In the genomic region with DNA sequence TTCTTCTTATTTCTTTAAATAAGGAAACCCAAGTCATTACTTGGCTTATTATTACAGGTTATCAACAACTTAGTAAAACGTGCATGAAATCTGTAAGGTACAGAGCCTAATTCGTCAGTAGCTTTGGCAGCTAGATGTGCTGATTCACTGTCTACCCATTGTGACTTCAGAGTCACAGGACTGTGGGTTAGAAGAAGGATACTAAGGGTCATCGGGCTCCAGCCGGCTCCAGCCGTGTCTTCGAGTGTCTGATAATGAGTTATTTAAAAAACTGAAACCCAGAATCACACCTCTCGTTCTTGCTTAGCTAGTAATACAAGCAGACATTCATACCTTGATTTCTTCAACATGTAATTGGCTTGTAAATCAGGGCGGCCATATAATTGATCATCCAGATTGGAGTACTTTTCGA, we compare ENCODE assay signal across 11 cellular contexts.
A peak's percentile ranks its signal among the peaks of the same experiment; 100 is the strongest.
DNase-seq lines count a peak whose midpoint lies in the region; ATAC-seq and TF ChIP-seq lines count a peak whose summit lies in the region.
"Had no signal": no experiment of that assay in that cellular context is flagged by ENCODE, and none has a peak within 500 bp of the region (broad histone marks: within the 10 kb centered on the region; RNA-seq: fewer than 3 reads in every experiment).

No MANE protein-coding gene starts in this region.

- H3K27ac ChIP-seq in GM23338 (ENCODE audit: low read depth) (no peak overlapping the region), WERI-Rb-1 (no peak overlapping the region)
- H3K27ac ChIP-seq: body of pancreas had no signal

- H4K20me1 ChIP-seq in GM23338 (replicated peaks; ENCODE audit: insufficient read depth) = peaks cover 9% of the 10 kb centered on the region

- intact Hi-C loops in left ventricle myocardium superior (cut with micrococcal nuclease) = no loop called here
- intact Hi-C loops in sciatic nerve (cut with DNase I) = no loop called here

- no peaks in the 10 kb centered on the region for H3K36me3 ChIP-seq in GM23338 (ENCODE audit: insufficient read depth)
- no peaks in the 10 kb centered on the region for H3K36me3 ChIP-seq in adipocyte (ENCODE audit: control insufficient read depth, insufficient read depth, low read length, severe bottlenecking)
- H3K36me3 ChIP-seq in WERI-Rb-1 = no peaks in the 10 kb centered on the region

- no peak overlapping the region for H3K4me2 ChIP-seq in GM23338

- H3K4me1 ChIP-seq in GM23338 (ENCODE audit: insufficient read depth) = no peaks in the 10 kb centered on the region; the same call in 1 of the 2 replicates
- peaks cover 36% of the 10 kb centered on the region for H3K4me1 ChIP-seq in adipocyte (ENCODE audit: control insufficient read depth, insufficient read depth, low read length)
- H3K4me1 ChIP-seq: body of pancreas had no signal

- no peak overlapping the region for H3K4me3 Mint-ChIP-seq in GM23338
- H3K4me3 Mint-ChIP-seq: H9, naive B cell had no signal

- peaks cover 76% of the 10 kb centered on the region for H3K79me2 ChIP-seq in GM23338 (replicated peaks; ENCODE audit: insufficient read depth)

- H3K9me3 Mint-ChIP-seq in GM23338 = no peaks in the 10 kb centered on the region
- H3K9me3 Mint-ChIP-seq: H9 had no signal

- H3K27me3 ChIP-seq in GM23338 (ENCODE audit: insufficient read depth) (no peaks in the 10 kb centered on the region), adipocyte (replicated peaks; ENCODE audit: control insufficient read depth, insufficient read depth, low read length) (no peaks in the 10 kb centered on the region), WERI-Rb-1 (ENCODE audit: insufficient read depth, low read depth, severe bottlenecking) (no peaks in the 10 kb centered on the region)
- H3K27me3 ChIP-seq: body of pancreas had no signal

- no peaks in the 10 kb centered on the region for H3K27me3 Mint-ChIP-seq in GM23338 (ENCODE audit: insufficient read depth, low read depth, poor library complexity)
- H3K27me3 Mint-ChIP-seq: naive B cell had no signal

- no peaks in the 10 kb centered on the region for H3K36me3 Mint-ChIP-seq in GM23338 (ENCODE audit: low read depth)
- H3K36me3 Mint-ChIP-seq: naive B cell had no signal

- H3K9me3 ChIP-seq in adipocyte (ENCODE audit: control insufficient read depth, low read length) (no peaks in the 10 kb centered on the region), WERI-Rb-1 (ENCODE audit: severe bottlenecking) (no peaks in the 10 kb centered on the region)
- H3K9me3 ChIP-seq: body of pancreas had no signal

- H3K4me1 Mint-ChIP-seq in GM23338 = peaks cover 33% of the 10 kb centered on the region; the same call in 2 of the 3 replicates
- H3K4me1 Mint-ChIP-seq: naive B cell had no signal

- DNase-seq in GM23338 (ENCODE audit: low spot score) (no peak), adipocyte (ENCODE audit: low read depth) (no peak), left ventricle myocardium superior (peak; percentile 55), sciatic nerve (ENCODE audit: low spot score) (no peak), WERI-Rb-1 (no peak)
- no peak for DNase-seq in stimulated activated CD4-positive, alpha-beta T cell treated with anti-CD3 and anti-CD28 coated beads, Interleukin-15, amount 100 ng/mL, for 24 hours
- DNase-seq: H9, naive B cell had no signal

- H3K9ac ChIP-seq in adipocyte (ENCODE audit: low read length) = peak overlapping the region; percentile 58

- peaks cover 4% of the 10 kb centered on the region; the same call in 1 of the 2 replicates for H3K9me2 ChIP-seq in GM23338 (ENCODE audit: insufficient read depth)

- peak overlapping the region; percentile 91 for H3K27ac Mint-ChIP-seq in GM23338
- H3K27ac Mint-ChIP-seq: naive B cell had no signal

- no peaks in the 10 kb centered on the region for H3F3A ChIP-seq in GM23338 (replicated peaks; ENCODE audit: low read depth)

- peak; percentile 34; the same call in 1 of the 3 replicates for ATAC-seq in GM23338
- peak; percentile 84 for ATAC-seq in left ventricle myocardium superior
- ATAC-seq in sciatic nerve = peak; percentile 80
- no peak for ATAC-seq in HG02852 (IDR thresholded peaks at IDR 0.05; ENCODE audit: unreplicated experiment)
- no peak for ATAC-seq in HG02884 (IDR thresholded peaks at IDR 0.05; ENCODE audit: unreplicated experiment)
- ATAC-seq: body of pancreas had no signal

- no peak for TF ChIP-seq CTCF in GM23338 (conservative IDR thresholded peaks at IDR 0.05; ENCODE audit: low read depth in 2 of 2)
- TF ChIP-seq CTCF in WERI-Rb-1 (IDR thresholded peaks at IDR 0.05; ENCODE audit: low read depth, low read length) = no peak

- H2AFZ ChIP-seq in GM23338 = no peak overlapping the region

- H3K4me3 ChIP-seq in GM23338 (no peak overlapping the region), adipocyte (ENCODE audit: low read length) (peak overlapping the region; percentile 71), WERI-Rb-1 (ENCODE audit: low read depth, low read length) (no peak overlapping the region)
- H3K4me3 ChIP-seq: body of pancreas had no signal

TF ChIP-seq in GM23338, 12 proteins besides CTCF, POLR2A, EP300 and RAD21:
- TF ChIP-seq, protein P1, sequence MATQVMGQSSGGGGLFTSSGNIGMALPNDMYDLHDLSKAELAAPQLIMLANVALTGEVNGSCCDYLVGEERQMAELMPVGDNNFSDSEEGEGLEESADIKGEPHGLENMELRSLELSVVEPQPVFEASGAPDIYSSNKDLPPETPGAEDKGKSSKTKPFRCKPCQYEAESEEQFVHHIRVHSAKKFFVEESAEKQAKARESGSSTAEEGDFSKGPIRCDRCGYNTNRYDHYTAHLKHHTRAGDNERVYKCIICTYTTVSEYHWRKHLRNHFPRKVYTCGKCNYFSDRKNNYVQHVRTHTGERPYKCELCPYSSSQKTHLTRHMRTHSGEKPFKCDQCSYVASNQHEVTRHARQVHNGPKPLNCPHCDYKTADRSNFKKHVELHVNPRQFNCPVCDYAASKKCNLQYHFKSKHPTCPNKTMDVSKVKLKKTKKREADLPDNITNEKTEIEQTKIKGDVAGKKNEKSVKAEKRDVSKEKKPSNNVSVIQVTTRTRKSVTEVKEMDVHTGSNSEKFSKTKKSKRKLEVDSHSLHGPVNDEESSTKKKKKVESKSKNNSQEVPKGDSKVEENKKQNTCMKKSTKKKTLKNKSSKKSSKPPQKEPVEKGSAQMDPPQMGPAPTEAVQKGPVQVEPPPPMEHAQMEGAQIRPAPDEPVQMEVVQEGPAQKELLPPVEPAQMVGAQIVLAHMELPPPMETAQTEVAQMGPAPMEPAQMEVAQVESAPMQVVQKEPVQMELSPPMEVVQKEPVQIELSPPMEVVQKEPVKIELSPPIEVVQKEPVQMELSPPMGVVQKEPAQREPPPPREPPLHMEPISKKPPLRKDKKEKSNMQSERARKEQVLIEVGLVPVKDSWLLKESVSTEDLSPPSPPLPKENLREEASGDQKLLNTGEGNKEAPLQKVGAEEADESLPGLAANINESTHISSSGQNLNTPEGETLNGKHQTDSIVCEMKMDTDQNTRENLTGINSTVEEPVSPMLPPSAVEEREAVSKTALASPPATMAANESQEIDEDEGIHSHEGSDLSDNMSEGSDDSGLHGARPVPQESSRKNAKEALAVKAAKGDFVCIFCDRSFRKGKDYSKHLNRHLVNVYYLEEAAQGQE (IDR thresholded peaks at IDR 0.05; ENCODE audit: unreplicated experiment) = no peak
- TF ChIP-seq, protein P2, sequence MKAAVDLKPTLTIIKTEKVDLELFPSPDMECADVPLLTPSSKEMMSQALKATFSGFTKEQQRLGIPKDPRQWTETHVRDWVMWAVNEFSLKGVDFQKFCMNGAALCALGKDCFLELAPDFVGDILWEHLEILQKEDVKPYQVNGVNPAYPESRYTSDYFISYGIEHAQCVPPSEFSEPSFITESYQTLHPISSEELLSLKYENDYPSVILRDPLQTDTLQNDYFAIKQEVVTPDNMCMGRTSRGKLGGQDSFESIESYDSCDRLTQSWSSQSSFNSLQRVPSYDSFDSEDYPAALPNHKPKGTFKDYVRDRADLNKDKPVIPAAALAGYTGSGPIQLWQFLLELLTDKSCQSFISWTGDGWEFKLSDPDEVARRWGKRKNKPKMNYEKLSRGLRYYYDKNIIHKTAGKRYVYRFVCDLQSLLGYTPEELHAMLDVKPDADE (IDR thresholded peaks at IDR 0.05) = no peak
- TF ChIP-seq JUNB (IDR thresholded peaks at IDR 0.05; ENCODE audit: unreplicated experiment) = no peak

Comparison
In these comparisons a context has a peak if more than half of its experiments do, and no peak if none do; other contexts are left out.
1. ATAC-seq: peak in GM23338 (single experiment), left ventricle myocardium superior (single experiment) and sciatic nerve (single experiment); none in HG02852 (single experiment) and HG02884 (single experiment).